ENCODE assay signal across 8 cellular contexts in genomic region chr9:137049544-137050449, GRCh38. TPM values are rescaled to one million over a fixed set of nuclear protein-coding genes. Genes with fewer than 3 reads are reported as not detected.
DNase-seq lines count a peak whose midpoint lies in the region; ATAC-seq and TF ChIP-seq lines count a peak whose summit lies in the region.

No MANE protein-coding gene starts in this region.

- no peak overlapping the region for H3K27ac Mint-ChIP-seq in neural progenitor cell

- H3K9me3 ChIP-seq in neural progenitor cell (ENCODE audit: low read depth): no peaks in the 10 kb centered on the region

- H3K36me3 Mint-ChIP-seq in neural progenitor cell: no peaks in the 10 kb centered on the region

- H3K4me3 ChIP-seq in WI38 (ENCODE audit: low read depth, low read length): no peak overlapping the region
- H3K4me3 ChIP-seq in neural progenitor cell: no peak overlapping the region

- TF ChIP-seq CTCF in WI38 (IDR thresholded peaks at IDR 0.05; ENCODE audit: low read depth, low read length) (0 out of 2 replicates have a peak, but pooled peaks have one; percentile 28), neural progenitor cell (IDR thresholded peaks at IDR 0.05) (peak; percentile 60)

- H3K79me2 ChIP-seq in neural progenitor cell (ENCODE audit: low read depth): no peaks in the 10 kb centered on the region

- no peak overlapping the region for H3K9ac ChIP-seq in neural progenitor cell

- peaks cover 16% of the 10 kb centered on the region for H3F3A ChIP-seq in neural progenitor cell (ENCODE audit: low read depth)

- peaks cover 60% of the 10 kb centered on the region for H4K20me1 ChIP-seq in neural progenitor cell (ENCODE audit: low read depth)

- H3K4me2 ChIP-seq in neural progenitor cell: no peak overlapping the region

- H3K27ac ChIP-seq in neural progenitor cell: no peak overlapping the region

- H3K27me3 ChIP-seq in neural progenitor cell: peaks cover 94% of the 10 kb centered on the region

- DNase-seq in NCI-H2081 (lab: John Stamatoyannopoulos, UW) (peak; percentile 38 to 56), NCI-H2081 treated with DMSO at 0.1 percent for 48 hours (lab: John Stamatoyannopoulos, UW) (no peak), NCI-H1105 (lab: John Stamatoyannopoulos, UW) (peak; percentile 24), neural progenitor cell (ENCODE audit: low spot score) (peak; percentile 86)
- peak; percentile 22 for DNase-seq in effector CD8-positive, alpha-beta T cell (lab: John Stamatoyannopoulos, UW)

- H3K4me1 Mint-ChIP-seq in neural progenitor cell: peaks cover 2% of the 10 kb centered on the region

- peaks cover 11% of the 10 kb centered on the region for H3K4me1 ChIP-seq in neural progenitor cell

- H3K27me3 Mint-ChIP-seq in neural progenitor cell (ENCODE audit: insufficient read depth, low read depth): peaks cover 43% of the 10 kb centered on the region

- no peaks in the 10 kb centered on the region for H3K36me3 ChIP-seq in neural progenitor cell

- no peak overlapping the region for H3K4me3 Mint-ChIP-seq in neural progenitor cell

- no peaks in the 10 kb centered on the region for H3K9me3 Mint-ChIP-seq in neural progenitor cell

- H2AFZ ChIP-seq in neural progenitor cell (replicated peaks): no peak overlapping the region

- ATAC-seq in HG03095 (IDR thresholded peaks at IDR 0.05; ENCODE audit: unreplicated experiment) (no peak), GM18858 (IDR thresholded peaks at IDR 0.05; ENCODE audit: unreplicated experiment) (no peak)

RNA-seq across cellular contexts. Expression of gene NPDC1, which starts 3.8 kb away (rescaled TPM):
- 3.8 and 31.3 TPM in 2 replicates for total RNA-seq in neural progenitor cell (ENCODE audit: low replicate concordance)

RNA-seq across cellular contexts. Expression of gene ENTPD2, which starts 4.1 kb away (rescaled TPM):
- not detected in 2 replicates for total RNA-seq in neural progenitor cell (ENCODE audit: low replicate concordance)

RNA-seq across cellular contexts. Expression of gene FUT7, which starts 17.9 kb away (rescaled TPM):
- not detected in 2 replicates for total RNA-seq in neural progenitor cell (ENCODE audit: low replicate concordance)

RNA-seq across cellular contexts. Expression of gene SAPCD2, which starts 20.6 kb away (rescaled TPM):
- total RNA-seq in neural progenitor cell (ENCODE audit: low replicate concordance): 5.7 and 27.7 TPM in 2 replicates

RNA-seq across cellular contexts. Expression of gene ABCA2, which starts 21.8 kb away (rescaled TPM):
- 2.7 and 19.7 TPM in 2 replicates for total RNA-seq in neural progenitor cell (ENCODE audit: low replicate concordance)
